ENCODE assay signal across 17 cellular contexts in genomic region chr5:176192094-176192721, GRCh38.
"Had no signal": no experiment of that assay in that cellular context is flagged by ENCODE, and none has a peak within 500 bp of the region (broad histone marks: within the 10 kb centered on the region; RNA-seq: fewer than 3 reads in every experiment).

No MANE protein-coding gene starts in this region.

- DNase-seq: effector memory CD8-positive, alpha-beta T cell; erythroblast; foreskin keratinocyte; hippocampal formation; left colon; left ventricle myocardium superior; mesendoderm; naive thymus-derived CD4-positive, alpha-beta T cell; nephron progenitor cell; small intestine; stimulated activated CD4-positive, alpha-beta T cell treated with anti-CD3 and anti-CD28 coated beads, Interleukin-12 subunit alpha, Interleukin-12 subunit beta, amount 100 ng/mL, for 4 hours; stimulated activated naive CD4-positive, alpha-beta T cell; stomach; substantia nigra; trophoblast cell had no signal

- H3K27me3 ChIP-seq: right atrium auricular region had no signal

- H3K36me3 ChIP-seq: neutrophil, right atrium auricular region, stomach had no signal

- H3K4me1 ChIP-seq: foreskin keratinocyte, right atrium auricular region had no signal

- H3K4me3 ChIP-seq: right atrium auricular region, stomach had no signal

- H3K9me3 ChIP-seq: neutrophil, right atrium auricular region, stomach had no signal

- H3K27ac ChIP-seq: foreskin keratinocyte, neutrophil, right atrium auricular region, stomach had no signal

- ATAC-seq: effector memory CD8-positive, alpha-beta T cell; foreskin keratinocyte; left colon; left ventricle myocardium superior; naive thymus-derived CD4-positive, alpha-beta T cell had no signal
